In the genomic region with DNA sequence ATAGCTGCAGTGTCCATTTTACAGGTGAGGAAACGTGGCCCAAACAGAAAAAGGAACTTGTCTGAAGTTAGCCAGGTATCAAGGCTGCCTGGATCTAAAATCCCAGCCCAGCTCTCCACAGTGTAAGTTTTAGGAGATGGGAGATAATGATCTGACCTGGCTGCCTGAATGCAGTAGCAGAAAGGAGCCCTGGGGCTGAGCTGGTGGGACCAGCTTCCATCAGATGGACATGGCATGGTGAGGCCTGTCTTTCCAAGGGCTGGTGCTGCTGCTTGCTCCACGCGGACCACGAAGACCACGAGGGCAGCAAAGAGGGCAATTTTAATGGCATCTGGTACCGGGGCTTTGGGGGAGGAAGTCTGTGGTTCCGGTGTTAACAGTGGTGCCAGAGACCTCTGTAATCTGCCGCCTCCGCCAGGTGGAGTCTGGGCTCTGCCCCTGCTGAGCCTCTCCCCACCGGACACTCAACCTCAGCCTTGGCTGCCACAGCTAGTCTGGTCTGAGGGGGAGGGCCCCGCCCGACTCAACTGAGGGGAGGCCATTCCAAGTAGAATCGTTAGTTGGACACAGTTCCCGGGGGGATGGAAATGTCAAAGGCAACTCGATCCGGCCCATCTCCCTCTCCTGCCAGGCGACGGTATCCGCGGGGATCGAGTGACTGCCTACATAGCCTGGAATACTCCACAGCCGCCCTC, we compare ENCODE assay signal across 2 cellular contexts.
TF ChIP-seq lines count a peak whose summit lies in the region.

No MANE protein-coding gene starts in this region.

TF ChIP-seq in HepG2, 621 proteins besides CTCF, POLR2A, EP300 and RAD21 (continues in another document):
- TF ChIP-seq GMEB1 (CRISPR knock-in tag; IDR thresholded peaks at IDR 0.05; ENCODE audit: borderline replicate concordance): no peak
- no peak for TF ChIP-seq ADNP (CRISPR knock-in tag; IDR thresholded peaks at IDR 0.05)
- TF ChIP-seq GABPA (IDR thresholded peaks at IDR 0.05; ENCODE audit: low read depth, low read length): no peak
- no peak for TF ChIP-seq GABPA (CRISPR knock-in tag; IDR thresholded peaks at IDR 0.05; ENCODE audit: low read depth)
- peak; percentile 22; the same call in 1 of the 2 replicates for TF ChIP-seq POGK (CRISPR knock-in tag; conservative IDR thresholded peaks at IDR 0.05)
- TF ChIP-seq, protein P1, sequence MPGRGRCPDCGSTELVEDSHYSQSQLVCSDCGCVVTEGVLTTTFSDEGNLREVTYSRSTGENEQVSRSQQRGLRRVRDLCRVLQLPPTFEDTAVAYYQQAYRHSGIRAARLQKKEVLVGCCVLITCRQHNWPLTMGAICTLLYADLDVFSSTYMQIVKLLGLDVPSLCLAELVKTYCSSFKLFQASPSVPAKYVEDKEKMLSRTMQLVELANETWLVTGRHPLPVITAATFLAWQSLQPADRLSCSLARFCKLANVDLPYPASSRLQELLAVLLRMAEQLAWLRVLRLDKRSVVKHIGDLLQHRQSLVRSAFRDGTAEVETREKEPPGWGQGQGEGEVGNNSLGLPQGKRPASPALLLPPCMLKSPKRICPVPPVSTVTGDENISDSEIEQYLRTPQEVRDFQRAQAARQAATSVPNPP (CRISPR knock-in tag; IDR thresholded peaks at IDR 0.05): no peak
- TF ChIP-seq ZSCAN25 (CRISPR knock-in tag; IDR thresholded peaks at IDR 0.05): no peak
- 0 out of 2 replicates have a peak, but pooled peaks have one; percentile 4 for TF ChIP-seq SIX1 (CRISPR knock-in tag; IDR thresholded peaks at IDR 0.05; ENCODE audit: borderline replicate concordance)
- TF ChIP-seq, protein P2, sequence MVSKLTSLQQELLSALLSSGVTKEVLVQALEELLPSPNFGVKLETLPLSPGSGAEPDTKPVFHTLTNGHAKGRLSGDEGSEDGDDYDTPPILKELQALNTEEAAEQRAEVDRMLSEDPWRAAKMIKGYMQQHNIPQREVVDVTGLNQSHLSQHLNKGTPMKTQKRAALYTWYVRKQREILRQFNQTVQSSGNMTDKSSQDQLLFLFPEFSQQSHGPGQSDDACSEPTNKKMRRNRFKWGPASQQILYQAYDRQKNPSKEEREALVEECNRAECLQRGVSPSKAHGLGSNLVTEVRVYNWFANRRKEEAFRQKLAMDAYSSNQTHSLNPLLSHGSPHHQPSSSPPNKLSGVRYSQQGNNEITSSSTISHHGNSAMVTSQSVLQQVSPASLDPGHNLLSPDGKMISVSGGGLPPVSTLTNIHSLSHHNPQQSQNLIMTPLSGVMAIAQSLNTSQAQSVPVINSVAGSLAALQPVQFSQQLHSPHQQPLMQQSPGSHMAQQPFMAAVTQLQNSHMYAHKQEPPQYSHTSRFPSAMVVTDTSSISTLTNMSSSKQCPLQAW (CRISPR knock-in tag; IDR thresholded peaks at IDR 0.05): no peak; the same call in 1 of the 2 replicates
- 0 out of 2 replicates have a peak, but pooled peaks have one; percentile 58 for TF ChIP-seq NRL (CRISPR knock-in tag; IDR thresholded peaks at IDR 0.05; ENCODE audit: borderline replicate concordance)
- TF ChIP-seq SIN3A (IDR thresholded peaks at IDR 0.05; ENCODE audit: borderline replicate concordance, low read depth, low read length): 0 out of 2 replicates have a peak, but pooled peaks have one; percentile 18
- no peak for TF ChIP-seq ZBTB7A (CRISPR knock-in tag; IDR thresholded peaks at IDR 0.05)
- no peak for TF ChIP-seq HOXA7 (CRISPR knock-in tag; IDR thresholded peaks at IDR 0.05)
- TF ChIP-seq ZNF354B (CRISPR knock-in tag; IDR thresholded peaks at IDR 0.05): 0 out of 2 replicates have a peak, but pooled peaks have one; percentile 59
- TF ChIP-seq CHD2 (IDR thresholded peaks at IDR 0.05; ENCODE audit: low read depth, low read length): no peak

TF ChIP-seq in GM12891, 5 proteins besides CTCF, POLR2A, EP300 and RAD21:
- no peak for TF ChIP-seq SPI1 (IDR thresholded peaks at IDR 0.05; ENCODE audit: low read depth, low read length)
TF ChIP-seq in GM12891: peak in this region for 0.
